ENCODE assay signal across 31 cellular contexts in genomic region chr10:50318129-50318528, GRCh38.
"Had no signal": no experiment of that assay in that cellular context is flagged by ENCODE, and none has a peak within 500 bp of the region (broad histone marks: within the 10 kb centered on the region; RNA-seq: fewer than 3 reads in every experiment).

No MANE protein-coding gene starts in this region.

- H3K79me2 ChIP-seq: parathyroid adenoma had no signal

- H3K4me2 ChIP-seq: neural progenitor cell, smooth muscle cell had no signal

- H2AFZ ChIP-seq: neural progenitor cell, parathyroid adenoma had no signal

- H3K27me3 ChIP-seq: neural progenitor cell, ovary, spleen, suprapubic skin, testis, tibial artery, transverse colon, upper lobe of right lung, uterus had no signal

- H3K4me3 Mint-ChIP-seq: natural killer cell; nephron; neural progenitor cell; stimulated activated memory B cell treated with anti-CD40 and anti-IgM and Interleukin-4, amounts not matched to agents 10 μg/mL and 1 μg/mL and 100 μg/mL, for 72 hours; stimulated activated naive CD8-positive, alpha-beta T cell treated with anti-CD3 and anti-CD28 coated beads, Interleukin-15, amount 100 ng/mL, for 72 hours; type B pancreatic cell had no signal

- H3K36me3 Mint-ChIP-seq: natural killer cell, neural progenitor cell, type B pancreatic cell had no signal

- H3K27ac Mint-ChIP-seq: natural killer cell; nephron; neural progenitor cell; progenitor cell of endocrine pancreas; stimulated activated memory B cell treated with anti-CD40 and anti-IgM and Interleukin-4, amounts not matched to agents 10 μg/mL and 1 μg/mL and 100 μg/mL, for 72 hours; stimulated activated naive CD8-positive, alpha-beta T cell treated with anti-CD3 and anti-CD28 coated beads, Interleukin-15, amount 100 ng/mL, for 72 hours; type B pancreatic cell had no signal

- H3K9me3 Mint-ChIP-seq: natural killer cell; nephron; neural progenitor cell; stimulated activated naive CD8-positive, alpha-beta T cell treated with anti-CD3 and anti-CD28 coated beads, Interleukin-15, amount 100 ng/mL, for 72 hours; type B pancreatic cell had no signal

- DNase-seq: natural killer cell; occipital lobe; ovary; posterior cingulate gyrus; psoas muscle; right cardiac atrium; spleen; stimulated activated CD4-positive, alpha-beta T cell treated with anti-CD3 and anti-CD28 coated beads, Interleukin-12 subunit alpha, Interleukin-12 subunit beta, amount 100 ng/mL, for 4 hours; stimulated activated CD4-positive, alpha-beta T cell treated with anti-CD3 and anti-CD28 coated beads, Interleukin-1b, Interleukin-23, amount 100 ng/mL, for 48 hours; stimulated activated CD4-positive, alpha-beta T cell treated with anti-CD3 and anti-CD28 coated beads, Interleukin-4, amount 100 ng/mL, for 1 hour; stimulated activated CD4-positive, alpha-beta T cell treated with anti-CD3 and anti-CD28 coated beads, Interleukin-4, amount 100 ng/mL, for 4 hours; stimulated activated CD8-positive, alpha-beta memory T cell treated with anti-CD3 and anti-CD28 coated beads, Interleukin-4, amount 100 ng/mL, for 48 hours; stimulated activated naive CD4-positive, alpha-beta T cell; stimulated activated naive CD8-positive, alpha-beta T cell treated with anti-CD3 and anti-CD28 coated beads, Interleukin-15, amount 100 ng/mL, for 72 hours; stimulated activated naive CD8-positive, alpha-beta T cell treated with anti-CD3 and anti-CD28 coated beads, Interleukin-15, Interleukin-2, amounts not matched to agents 100 U/mL and 50 U/mL, for 24 hours; substantia nigra; testis; tibial artery; transverse colon; upper lobe of right lung; uterus had no signal

- H3K36me3 ChIP-seq: neural progenitor cell, ovary, tibial artery, transverse colon, upper lobe of right lung, uterus had no signal

- H3K9me3 ChIP-seq: ovary, psoas muscle, suprapubic skin, testis, tibial artery, transverse colon, upper lobe of right lung, uterus had no signal

- H3K4me1 ChIP-seq: neural progenitor cell, testis, transverse colon, uterus had no signal

- H3K27me3 Mint-ChIP-seq: progenitor cell of endocrine pancreas; stimulated activated memory B cell treated with anti-CD40 and anti-IgM and Interleukin-4, amounts not matched to agents 10 μg/mL and 1 μg/mL and 100 μg/mL, for 72 hours; stimulated activated naive CD8-positive, alpha-beta T cell treated with anti-CD3 and anti-CD28 coated beads, Interleukin-15, amount 100 ng/mL, for 72 hours; type B pancreatic cell had no signal

- H3K27ac ChIP-seq: neural progenitor cell, ovary, parathyroid adenoma, psoas muscle, skin epidermis, spleen, suprapubic skin, testis, tibial artery, transverse colon, upper lobe of right lung, uterus had no signal

- ATAC-seq: natural killer cell; psoas muscle; right cardiac atrium; sciatic nerve; stimulated activated memory B cell treated with anti-CD40 and anti-IgM and Interleukin-4, amounts not matched to agents 10 μg/mL and 1 μg/mL and 100 μg/mL, for 72 hours; stimulated activated naive CD8-positive, alpha-beta T cell treated with anti-CD3 and anti-CD28 coated beads, Interleukin-15, amount 100 ng/mL, for 72 hours; stimulated activated naive CD8-positive, alpha-beta T cell treated with anti-CD3 and anti-CD28 coated beads, Interleukin-15, Interleukin-2, amounts not matched to agents 100 U/mL and 50 U/mL, for 24 hours; upper lobe of right lung had no signal

- H3K9ac ChIP-seq: neural progenitor cell, parathyroid adenoma had no signal

- H3K4me3 ChIP-seq: neural progenitor cell, ovary, psoas muscle, skin epidermis, smooth muscle cell, spleen, suprapubic skin, testis, tibial artery, transverse colon, upper lobe of right lung, uterus had no signal

- H3K4me1 Mint-ChIP-seq: nephron had no signal
